In the genomic region with DNA sequence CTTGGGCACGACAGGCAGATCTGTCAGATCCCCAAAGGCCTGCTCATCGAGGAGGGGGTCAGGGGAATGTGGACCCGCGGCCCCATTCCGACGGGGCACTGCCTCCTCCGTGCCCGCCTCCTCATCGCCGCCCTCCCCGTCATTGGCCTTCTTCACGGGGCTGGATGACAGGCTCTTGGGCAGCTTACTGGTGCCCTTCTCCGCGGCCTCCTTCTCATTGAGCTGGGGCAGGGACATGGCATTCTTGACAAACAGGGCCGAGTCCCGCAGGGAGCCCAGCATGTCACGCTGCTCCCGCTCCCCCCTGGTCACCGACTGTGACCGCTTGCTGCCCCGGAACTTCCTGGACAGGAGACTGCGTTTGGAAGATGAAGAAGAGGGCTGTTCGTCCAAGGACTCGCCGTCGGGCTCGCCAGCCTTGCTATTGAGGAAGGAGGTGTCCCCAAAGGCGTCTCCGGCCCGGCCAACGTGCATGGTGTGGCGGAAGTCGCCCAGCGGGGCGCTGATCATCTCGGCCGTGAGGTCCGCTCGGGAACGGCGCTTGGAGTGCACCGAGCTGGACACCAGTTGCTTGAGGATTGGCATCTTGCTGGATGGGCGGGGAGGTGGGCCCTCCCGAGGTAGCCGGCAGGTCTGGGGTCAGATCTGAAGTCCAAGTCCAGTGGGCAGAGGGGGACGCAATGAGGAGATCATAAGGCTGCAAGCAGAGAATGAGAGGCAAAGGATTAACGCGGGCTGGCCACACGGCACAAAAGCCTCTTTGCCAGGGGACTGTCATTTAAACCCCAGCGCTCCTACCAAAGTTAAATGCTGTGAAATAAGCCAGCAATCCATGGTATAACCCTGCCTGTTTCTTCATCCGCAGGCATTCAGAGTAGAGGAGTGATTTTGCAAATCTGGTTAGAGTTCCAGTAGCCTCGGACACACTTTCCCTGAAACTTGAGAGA, we compare ENCODE assay signal across 17 cellular contexts. TPM values are rescaled to one million over a fixed set of nuclear protein-coding genes. Genes with fewer than 3 reads are reported as not detected.
DNase-seq lines count a peak whose midpoint lies in the region; ATAC-seq and TF ChIP-seq lines count a peak whose summit lies in the region.
"Had no signal": no experiment of that assay in that cellular context is flagged by ENCODE, and none has a peak within 500 bp of the region (broad histone marks: within the 10 kb centered on the region; RNA-seq: fewer than 3 reads in every experiment).

No MANE protein-coding gene starts in this region.

- no peak overlapping the region for H3K4me3 ChIP-seq in ACC112 (ENCODE audit: low read depth, low read length)
- no peak overlapping the region for H3K4me3 ChIP-seq in RWPE2 (ENCODE audit: severe bottlenecking)
- no peak overlapping the region for H3K4me3 ChIP-seq in prostate gland

- H3K9me3 ChIP-seq in RWPE2 (ENCODE audit: severe bottlenecking) (no peaks in the 10 kb centered on the region), prostate gland (no peaks in the 10 kb centered on the region)

- H3K27ac ChIP-seq in ACC112 (ENCODE audit: low read depth, low read length), result peak overlapping the region; percentile 38; the same call in 1 of the 2 replicates
- peak overlapping the region; percentile 25 for H3K27ac ChIP-seq in RWPE2 (ENCODE audit: poor library complexity, severe bottlenecking)
- H3K27ac ChIP-seq in epithelial cell of prostate, result peak overlapping the region; percentile 17
- H3K27ac ChIP-seq in prostate gland, result peak overlapping the region; percentile 82 to 86
- H3K27ac ChIP-seq: parathyroid adenoma had no signal

- no peak for ATAC-seq in RWPE2 (ENCODE audit: low read depth)
- ATAC-seq: T-cell had no signal

- no peak for DNase-seq in RWPE2 (ENCODE audit: low spot score)
- no peak for DNase-seq in epithelial cell of prostate (ENCODE audit: low read depth, low spot score)
- DNase-seq in prostate gland (ENCODE audit: low spot score), result no peak
- DNase-seq in NCI-H345 treated with DMSO at 0.1 percent for 48 hours (lab: John Stamatoyannopoulos, UW; ENCODE audit: unreplicated experiment), result no peak
- DNase-seq in occipital lobe (lab: John Stamatoyannopoulos, UW), result no peak
- no peak for DNase-seq in activated T-cell treated with anti-CD3 and anti-CD28 coated beads, Interleukin-2, amount 50 U/mL, for 1 hour
- DNase-seq in NCI-H2227 (lab: John Stamatoyannopoulos, UW; ENCODE audit: unreplicated experiment), result no peak
- DNase-seq: activated B cell treated with CpG ODN at 0.5 μM for 24 hours, activated gamma-delta T cell, GDM1, mesendoderm, NCI-H1417 treated with DMSO at 0.1 percent for 48 hours, T-cell had no signal

- 30% methylated on average over 37 of the region's 52 CpGs for WGBS in prostate gland

- intact Hi-C loops in prostate gland (cut with DNase I), result no loop called here

- peaks cover 69% of the 10 kb centered on the region for H3K79me2 ChIP-seq in ACC112 (ENCODE audit: control insufficient read depth, insufficient read depth, low read length, unreplicated experiment)

- no peak for TF ChIP-seq POLR2A in prostate gland (IDR thresholded peaks at IDR 0.05)

- H3K4me1 ChIP-seq in ACC112 (ENCODE audit: control insufficient read depth, insufficient read depth, low read length, unreplicated experiment) (peaks cover 57% of the 10 kb centered on the region), RWPE2 (ENCODE audit: insufficient read depth, poor library complexity, severe bottlenecking) (peaks cover 38% of the 10 kb centered on the region), prostate gland (replicated peaks) (peaks cover 51% of the 10 kb centered on the region)

- no peak overlapping the region for H2AFZ ChIP-seq in ACC112 (ENCODE audit: low read length, unreplicated experiment)
- H2AFZ ChIP-seq: parathyroid adenoma had no signal

- TF ChIP-seq CTCF in RWPE2 (IDR thresholded peaks at IDR 0.05; ENCODE audit: poor library complexity, severe bottlenecking) (no peak), prostate gland (IDR thresholded peaks at IDR 0.05) (no peak)

- H3K36me3 ChIP-seq in ACC112 (ENCODE audit: insufficient read depth, low read length) (no peaks in the 10 kb centered on the region), RWPE2 (ENCODE audit: low read depth) (peaks cover 31% of the 10 kb centered on the region), prostate gland (no peaks in the 10 kb centered on the region)

- no peaks in the 10 kb centered on the region for H3K27me3 ChIP-seq in ACC112 (ENCODE audit: insufficient read depth, low read length)
- no peaks in the 10 kb centered on the region for H3K27me3 ChIP-seq in RWPE2 (ENCODE audit: insufficient read depth, poor library complexity, severe bottlenecking)
- H3K27me3 ChIP-seq in prostate gland (replicated peaks; ENCODE audit: insufficient read depth), result no peaks in the 10 kb centered on the region

RNA-seq across cellular contexts. Expression of a gene that starts 24.5 kb away (rescaled TPM):
- not detected for total RNA-seq in prostate gland
- not detected for total RNA-seq in occipital lobe
- total RNA-seq: activated B cell treated with CpG ODN at 0.5 μM for 24 hours, RPMI7951, subcutaneous adipose tissue, T-cell had no signal

RNA-seq across cellular contexts. Expression of a gene that starts 25.6 kb away (rescaled TPM):
- total RNA-seq in prostate gland (100 to 1,000 TPM; 119 to 186 TPM), occipital lobe (84.2 TPM)

Comparison
In these comparisons a context has a peak if more than half of its experiments do, and no peak if none do; other contexts are left out.
1. H3K27ac ChIP-seq: peak in every context shown above with its lines; median percentile 84 in prostate gland; 38 in ACC112; 25 in RWPE2; 17 in epithelial cell of prostate.